Comparison of ENCODE assay signal across 27 cellular contexts in genomic region chr5:179303801-179304200, GRCh38. TPM values are rescaled to one million over a fixed set of nuclear protein-coding genes. Genes with fewer than 3 reads are reported as not detected.
A peak's percentile ranks its signal among the peaks of the same experiment; 100 is the strongest.
DNase-seq lines count a peak whose midpoint lies in the region; ATAC-seq and TF ChIP-seq lines count a peak whose summit lies in the region.
"Had no signal": no experiment of that assay in that cellular context is flagged by ENCODE, and none has a peak within 500 bp of the region (broad histone marks: within the 10 kb centered on the region; RNA-seq: fewer than 3 reads in every experiment).

No MANE protein-coding gene starts in this region.

- H3K27ac ChIP-seq in brain microvascular endothelial cell (peak overlapping the region; percentile 95), temporal lobe (ENCODE audit: low read depth, low read length) (peak overlapping the region; percentile 20)
- H3K27ac ChIP-seq: esophagus muscularis mucosa, gastroesophageal sphincter, Peyer's patch, prostate gland, SK-N-MC had no signal

- intact Hi-C loops in Calu3 (cut with micrococcal nuclease; ENCODE audit: unreplicated experiment), result no loop called here

- H3K36me3 ChIP-seq in brain microvascular endothelial cell (replicated peaks), result no peaks in the 10 kb centered on the region
- H3K36me3 ChIP-seq: esophagus muscularis mucosa, gastroesophageal sphincter, Peyer's patch, prostate gland had no signal

- no TSS peak for BruUV-seq in Calu3 (replicated peaks; lab: Mats Ljungman, UMichigan)

- CTCF ChIA-PET in Calu3 (lab: Charles Lee), result interaction anchor here (0.6 kb wide), 1 partner anchor 587 kb away, joined by 3 read pairs; no protein-coding TSS in a partner anchor

- H3K9me3 Mint-ChIP-seq in HFFc6, result peaks cover 5% of the 10 kb centered on the region; the same call in 1 of the 2 replicates
- peaks cover 54% of the 10 kb centered on the region for H3K9me3 Mint-ChIP-seq in nephron progenitor cell
- peaks cover 20% of the 10 kb centered on the region for H3K9me3 Mint-ChIP-seq in Calu3 (ENCODE audit: low read depth, unreplicated experiment)

- H3K27ac Mint-ChIP-seq in HFFc6, result peak overlapping the region; percentile 97
- peak overlapping the region; percentile 73 for H3K27ac Mint-ChIP-seq in nephron progenitor cell
- no peak overlapping the region for H3K27ac Mint-ChIP-seq in Calu3 (ENCODE audit: unreplicated experiment)
- H3K27ac Mint-ChIP-seq: activated naive CD8-positive, alpha-beta T cell treated with anti-CD3 and anti-CD28 coated beads, Interleukin-2, amount 50 U/mL, for 24 hours; endodermal cell; T-helper 1 cell treated with Interleukin-12 subunit alpha and Interleukin-12 subunit beta and Interleukin-4 antibody, amounts not matched to agents 30 μg/mL and 1 μg/mL, for 36 hours had no signal

- no peak for TF ChIP-seq POLR2A in GM18505 (IDR thresholded peaks at IDR 0.05; ENCODE audit: borderline replicate concordance, extremely low read depth, insufficient read depth, insufficient read length)

- TF ChIP-seq CTCF in HFFc6 (IDR thresholded peaks at IDR 0.05) (no peak), brain microvascular endothelial cell (IDR thresholded peaks at IDR 0.05; ENCODE audit: low read depth, low read length, missing control alignments) (no peak), nephron progenitor cell (IDR thresholded peaks at IDR 0.05) (no peak), Calu3 (IDR thresholded peaks at IDR 0.05; ENCODE audit: unreplicated experiment) (no peak)

- H3K27me3 Mint-ChIP-seq in HFFc6 (ENCODE audit: insufficient read depth), result no peaks in the 10 kb centered on the region; the same call in 1 of the 2 replicates
- peaks cover 8% of the 10 kb centered on the region for H3K27me3 Mint-ChIP-seq in nephron progenitor cell (ENCODE audit: low read depth, poor library complexity)
- no peaks in the 10 kb centered on the region for H3K27me3 Mint-ChIP-seq in Calu3 (ENCODE audit: unreplicated experiment)

- no peak overlapping the region for H3K4me3 ChIP-seq in brain microvascular endothelial cell (ENCODE audit: low read depth, low read length)
- H3K4me3 ChIP-seq: esophagus muscularis mucosa, gastroesophageal sphincter, lung, Peyer's patch, prostate gland, SK-N-MC had no signal

- H3K4me1 Mint-ChIP-seq in HFFc6 (ENCODE audit: low read depth) (peaks cover 73% of the 10 kb centered on the region), nephron progenitor cell (peaks cover 49% of the 10 kb centered on the region), Calu3 (ENCODE audit: low read depth, unreplicated experiment) (no peaks in the 10 kb centered on the region)
- H3K4me1 Mint-ChIP-seq: activated naive CD8-positive, alpha-beta T cell treated with anti-CD3 and anti-CD28 coated beads, Interleukin-2, amount 50 U/mL, for 24 hours; CD4-positive, alpha-beta memory T cell had no signal

- peak overlapping the region; percentile 80 for H3K4me3 Mint-ChIP-seq in HFFc6
- no peak overlapping the region for H3K4me3 Mint-ChIP-seq in nephron progenitor cell
- H3K4me3 Mint-ChIP-seq in Calu3 (ENCODE audit: low read depth, unreplicated experiment), result no peak overlapping the region
- H3K4me3 Mint-ChIP-seq: activated naive CD8-positive, alpha-beta T cell treated with anti-CD3 and anti-CD28 coated beads, Interleukin-2, amount 50 U/mL, for 24 hours; CD4-positive, alpha-beta memory T cell; endodermal cell; T-helper 1 cell treated with Interleukin-12 subunit alpha and Interleukin-12 subunit beta and Interleukin-4 antibody, amounts not matched to agents 30 μg/mL and 1 μg/mL, for 36 hours had no signal

- H3K36me3 Mint-ChIP-seq in HFFc6 (ENCODE audit: low read depth) (peaks cover 23% of the 10 kb centered on the region), nephron progenitor cell (ENCODE audit: low read depth) (peaks cover 24% of the 10 kb centered on the region), Calu3 (ENCODE audit: insufficient read depth, unreplicated experiment) (no peaks in the 10 kb centered on the region)
- H3K36me3 Mint-ChIP-seq: CD4-positive, alpha-beta memory T cell had no signal

- no peaks in the 10 kb centered on the region for H3K27me3 ChIP-seq in brain microvascular endothelial cell (replicated peaks)
- H3K27me3 ChIP-seq: esophagus muscularis mucosa, gastroesophageal sphincter, Peyer's patch had no signal

- in situ Hi-C loops in brain microvascular endothelial cell (cut with HindIII; ENCODE audit: low pct_ligation_motif_present, low sequenced_read_pairs), result no loop called here

- ATAC-seq in GM18505 (IDR thresholded peaks at IDR 0.05; ENCODE audit: unreplicated experiment) (no peak), GM21447 (IDR thresholded peaks at IDR 0.05; ENCODE audit: unreplicated experiment) (no peak)
- ATAC-seq: activated naive CD8-positive, alpha-beta T cell treated with anti-CD3 and anti-CD28 coated beads, Interleukin-2, amount 50 U/mL, for 24 hours had no signal

- DNase-seq in HFFc6 (no peak), brain microvascular endothelial cell (no peak), nephron progenitor cell (no peak), Calu3 (no peak)
- DNase-seq: activated gamma-delta T cell treated with Interleukin-2 at 50 U/mL for 16 hours; activated naive CD8-positive, alpha-beta T cell treated with anti-CD3 and anti-CD28 coated beads, Interleukin-2, amount 50 U/mL, for 24 hours; activated T-cell treated with anti-CD3 and anti-CD28 coated beads, Interleukin-2, amount 50 U/mL, for 1 hour; CD4-positive, alpha-beta memory T cell; cortex of kidney; DMS 273 treated with DMSO at 0.1 percent for 48 hours; endodermal cell; Karpas-422; NCI-H1694; NCI-H2171 treated with DMSO at 0.1 percent for 48 hours; NCI-H526; stimulated activated CD4-positive, alpha-beta T cell treated with anti-CD3 and anti-CD28 coated beads, Interleukin-4, amount 100 ng/mL, for 4 hours; stimulated activated naive CD4-positive, alpha-beta T cell had no signal

RNA-seq across cellular contexts. Expression of gene ADAMTS2, which starts 41.5 kb away (rescaled TPM):
- 10 to 100 TPM; 31.5 to 38.4 (median 34.1) TPM for total RNA-seq in HFFc6 (2021; fragmentation: NEBNext Ultra II Directional; extraction: Animal tissue kit (Norgen Biotek cat#: 25700))
- total RNA-seq in temporal lobe (1.7 TPM), Calu3 (2022) (not detected in 2 replicates)
- total RNA-seq: CD4-positive, alpha-beta memory T cell had no signal

Comparison
In these comparisons a context has a peak if more than half of its experiments do, and no peak if none do; other contexts are left out.
1. RNA of gene ADAMTS2, which starts 41.5 kb away (total RNA-seq): 31.5 to 38.4 TPM in HFFc6; 1.7 TPM in temporal lobe (single experiment) and not detected in Calu3; every median in the first group is over 10 times any median in the second.